Comparison of ENCODE assay signal across 4 cellular contexts in the genomic region with DNA sequence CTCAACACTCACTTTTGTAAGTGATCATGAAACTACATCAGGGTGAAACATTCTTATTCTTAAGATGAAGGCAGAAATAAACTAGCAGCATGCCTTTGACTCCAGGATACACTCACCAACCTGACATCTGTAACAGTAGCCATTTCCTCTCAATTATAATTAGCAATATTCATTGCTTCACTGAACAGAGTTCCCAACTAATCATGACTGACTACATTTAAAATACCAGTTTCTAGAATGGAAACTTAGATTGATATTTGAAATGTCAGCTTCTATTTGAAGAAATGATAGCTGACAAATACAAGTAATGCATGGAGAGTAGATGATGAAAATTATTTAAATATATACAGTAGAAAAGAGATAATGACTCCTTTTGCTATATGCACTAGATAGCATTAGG.
"Had no signal": no experiment of that assay in that cellular context is flagged by ENCODE, and none has a peak within 500 bp of the region (broad histone marks: within the 10 kb centered on the region; RNA-seq: fewer than 3 reads in every experiment).

No MANE protein-coding gene starts in this region.

- H3K4me2 ChIP-seq: GM23338 had no signal

- H2AFZ ChIP-seq: GM23338 had no signal

- H3K4me3 ChIP-seq: GM23338 had no signal

- DNase-seq: H9, HCEC 1CT, KBM-7 had no signal
